8 cellular contexts compared by ENCODE assay signal in genomic region chr5:116137544-116138378, GRCh38. TPM values are rescaled to one million over a fixed set of nuclear protein-coding genes. Genes with fewer than 3 reads are reported as not detected.
DNase-seq lines count a peak whose midpoint lies in the region; ATAC-seq and TF ChIP-seq lines count a peak whose summit lies in the region.

No MANE protein-coding gene starts in this region.

- peaks cover 6% of the 10 kb centered on the region for H3K36me3 Mint-ChIP-seq in nephron progenitor cell (ENCODE audit: low read depth)

- no peaks in the 10 kb centered on the region for H3K27me3 Mint-ChIP-seq in nephron progenitor cell (ENCODE audit: low read depth, poor library complexity)

- peak; percentile 50 for ATAC-seq in GM18502 (IDR thresholded peaks at IDR 0.05; ENCODE audit: poor library complexity, unreplicated experiment)
- no peak for ATAC-seq in HG03039 (IDR thresholded peaks at IDR 0.05; ENCODE audit: unreplicated experiment)

- H3K4me1 Mint-ChIP-seq in nephron progenitor cell: no peaks in the 10 kb centered on the region

- no peak overlapping the region for H3K4me3 ChIP-seq in AG10803 (ENCODE audit: low read length)
- H3K4me3 ChIP-seq in LNCaP clone FGC (ENCODE audit: low read depth, low read length): no peak overlapping the region
- H3K4me3 ChIP-seq in epithelial cell of proximal tubule (ENCODE audit: low read depth, low read length): no peak overlapping the region

- H3K27ac Mint-ChIP-seq in nephron progenitor cell: no peak overlapping the region

- peak; percentile 56 for DNase-seq in AG10803 (ENCODE audit: low read depth)
- peak; percentile 69 for DNase-seq in LNCaP clone FGC (ENCODE audit: low read depth)
- peak; percentile 71 for DNase-seq in RPMI8226
- DNase-seq in epithelial cell of proximal tubule (ENCODE audit: low read depth): peak; percentile 16
- DNase-seq in nephron progenitor cell: peak; percentile 19
- no peak for DNase-seq in activated effector memory CD4-positive, alpha-beta T cell treated with Interleukin-2 at 50 U/mL for 16 hours

- H3K4me3 Mint-ChIP-seq in nephron progenitor cell: no peak overlapping the region

- no peaks in the 10 kb centered on the region for H3K9me3 Mint-ChIP-seq in nephron progenitor cell

- peak; percentile 84 for TF ChIP-seq CTCF in AG10803 (conservative IDR thresholded peaks at IDR 0.05; ENCODE audit: low read length)
- peak; percentile 62 for TF ChIP-seq CTCF in LNCaP clone FGC (IDR thresholded peaks at IDR 0.05; ENCODE audit: control insufficient read depth, extremely low read depth, insufficient read depth)
- TF ChIP-seq CTCF in epithelial cell of proximal tubule (conservative IDR thresholded peaks at IDR 0.05; ENCODE audit: low read depth, low read length): peak; percentile 84
- TF ChIP-seq CTCF in nephron progenitor cell (IDR thresholded peaks at IDR 0.05): peak; percentile 88

RNA-seq across cellular contexts. Expression of gene COMMD10, which starts 52.9 kb away (rescaled TPM):
- total RNA-seq in epithelial cell of proximal tubule: 32.2 and 33.6 TPM in 2 replicates
